ENCODE assay signal across 14 cellular contexts in the genomic region with DNA sequence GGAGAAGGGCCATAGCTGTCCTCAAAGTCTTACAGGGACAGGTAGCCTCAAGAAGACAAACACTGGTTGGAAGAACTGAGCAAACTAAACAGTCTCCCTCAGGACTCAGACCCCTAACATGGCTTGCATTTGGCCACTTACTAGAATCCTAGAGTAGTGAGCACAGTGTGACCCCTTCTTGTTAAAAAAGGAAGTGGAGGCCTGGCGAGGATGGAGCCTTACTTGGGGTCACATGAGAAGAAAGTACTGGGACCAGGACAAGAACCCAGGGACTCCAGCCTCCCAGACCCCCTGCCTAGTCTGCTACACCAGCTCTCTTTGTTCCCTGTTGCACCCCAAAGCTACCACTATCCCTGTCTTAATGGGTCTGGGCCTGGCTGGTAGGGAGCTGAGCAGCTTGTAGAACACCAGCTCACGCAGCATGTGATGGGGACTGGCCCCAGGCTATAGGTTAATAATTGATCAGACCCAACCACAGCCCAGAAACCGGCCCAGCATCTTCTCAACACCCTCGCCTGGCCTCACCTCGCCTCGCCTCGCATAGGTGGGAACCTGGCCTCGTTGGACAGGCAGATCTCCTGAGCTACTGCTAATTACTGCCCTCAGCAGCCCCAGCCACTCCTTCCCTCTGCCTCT. TPM values are rescaled to one million over a fixed set of nuclear protein-coding genes. Genes with fewer than 3 reads are reported as not detected.
A peak's percentile ranks its signal among the peaks of the same experiment; 100 is the strongest.
DNase-seq lines count a peak whose midpoint lies in the region; ATAC-seq and TF ChIP-seq lines count a peak whose summit lies in the region.
"Had no signal": no experiment of that assay in that cellular context is flagged by ENCODE, and none has a peak within 500 bp of the region (broad histone marks: within the 10 kb centered on the region; RNA-seq: fewer than 3 reads in every experiment).

No MANE protein-coding gene starts in this region.

- no peaks in the 10 kb centered on the region for H3K4me1 ChIP-seq in endodermal cell (ENCODE audit: control insufficient read depth, insufficient read depth, low read length)
- peaks cover 3 to 68% (median 11%) of the 10 kb centered on the region in 5 donors for H3K4me1 ChIP-seq in subcutaneous abdominal adipose tissue (ENCODE audit: control insufficient read depth in 5 of 5, insufficient read depth in 5 of 5, low read length in 5 of 5)

- peak overlapping the region; percentile 21 for H3K27ac Mint-ChIP-seq in endodermal cell
- no peak overlapping the region for H3K27ac Mint-ChIP-seq in activated CD4-positive, alpha-beta T cell treated with anti-CD3 and anti-CD28 coated beads, Interleukin-2, amount 10 ng/mL, durations not matched to agents 24 days and 14 days
- H3K27ac Mint-ChIP-seq: T-cell had no signal

- DNase-seq in endodermal cell (no peak), NCI-H146 (lab: John Stamatoyannopoulos, UW) (no peak)
- DNase-seq in activated CD4-positive, alpha-beta T cell treated with anti-CD3 and anti-CD28 coated beads, Interleukin-2, amount 10 ng/mL, durations not matched to agents 24 days and 14 days, result no peak
- no peak for DNase-seq in activated CD4-positive, alpha-beta T cell treated with anti-CD3 and anti-CD28 coated beads for 1 hour
- DNase-seq: activated T-cell treated with anti-CD3 and anti-CD28 coated beads, Interleukin-2, amount 50 U/mL, for 48 hours; aorta; NCI-H2107; retina; substantia nigra; T-cell had no signal

- 94% methylated on average over 5 to 8 of the region's 8 CpGs for WGBS in endodermal cell (ENCODE audit: insufficient coverage in 1 of 2, insufficient read length in 1 of 2), 2 experiments

- no peak overlapping the region for H3K27ac ChIP-seq in endodermal cell (ENCODE audit: low read depth, low read length)
- H3K27ac ChIP-seq in subcutaneous abdominal adipose tissue (ENCODE audit: low read depth, low read length), result peak overlapping the region; percentile 16

- H3K27me3 Mint-ChIP-seq in endodermal cell (ENCODE audit: insufficient read depth), result peaks cover 21% of the 10 kb centered on the region
- no peaks in the 10 kb centered on the region for H3K27me3 Mint-ChIP-seq in activated CD4-positive, alpha-beta T cell treated with anti-CD3 and anti-CD28 coated beads, Interleukin-2, amount 10 ng/mL, durations not matched to agents 24 days and 14 days
- H3K27me3 Mint-ChIP-seq: T-cell had no signal

- peaks cover 13% of the 10 kb centered on the region for H3K4me1 Mint-ChIP-seq in endodermal cell
- H3K4me1 Mint-ChIP-seq in activated CD4-positive, alpha-beta T cell treated with anti-CD3 and anti-CD28 coated beads, Interleukin-2, amount 10 ng/mL, durations not matched to agents 24 days and 14 days, result peaks cover 4% of the 10 kb centered on the region
- H3K4me1 Mint-ChIP-seq: T-cell had no signal

- no peaks in the 10 kb centered on the region for H3K36me3 ChIP-seq in endodermal cell (ENCODE audit: control insufficient read depth, insufficient read depth, low read length)
- H3K36me3 ChIP-seq in subcutaneous abdominal adipose tissue (ENCODE audit: control insufficient read depth in 5 of 5, insufficient read depth in 5 of 5, low read length in 5 of 5), result peaks cover 3 to 98% (median 77%) of the 10 kb centered on the region in 5 donors

- TF ChIP-seq CTCF in endodermal cell (conservative IDR thresholded peaks at IDR 0.05), result no peak

- H3K9me3 ChIP-seq in endodermal cell (ENCODE audit: control insufficient read depth, low read length) (no peaks in the 10 kb centered on the region), subcutaneous abdominal adipose tissue (ENCODE audit: control insufficient read depth in 5 of 5, low read length in 5 of 5) (no peaks in the 10 kb centered on the region)

- H3K4me3 ChIP-seq in endodermal cell (ENCODE audit: low read length), result no peak overlapping the region
- H3K4me3 ChIP-seq in subcutaneous abdominal adipose tissue (ENCODE audit: low read depth in 1 of 5, low read length in 5 of 5), result no peak overlapping the region

- intact Hi-C loops in activated CD4-positive, alpha-beta T cell treated with anti-CD3 and anti-CD28 coated beads, Interleukin-2, amount 10 ng/mL, durations not matched to agents 24 days and 14 days (cut with micrococcal nuclease), result no loop called here

- no peaks in the 10 kb centered on the region for H3K36me3 Mint-ChIP-seq in endodermal cell (ENCODE audit: low read depth)
- H3K36me3 Mint-ChIP-seq in activated CD4-positive, alpha-beta T cell treated with anti-CD3 and anti-CD28 coated beads, Interleukin-2, amount 10 ng/mL, durations not matched to agents 24 days and 14 days (ENCODE audit: low read depth), result no peaks in the 10 kb centered on the region
- H3K36me3 Mint-ChIP-seq: T-cell had no signal

- no peaks in the 10 kb centered on the region for H3K9me3 Mint-ChIP-seq in endodermal cell
- no peaks in the 10 kb centered on the region for H3K9me3 Mint-ChIP-seq in activated CD4-positive, alpha-beta T cell treated with anti-CD3 and anti-CD28 coated beads, Interleukin-2, amount 10 ng/mL, durations not matched to agents 24 days and 14 days
- H3K9me3 Mint-ChIP-seq: CD14-positive monocyte, T-cell had no signal

- no peak overlapping the region for H3K4me3 Mint-ChIP-seq in endodermal cell
- no peak overlapping the region for H3K4me3 Mint-ChIP-seq in activated CD4-positive, alpha-beta T cell treated with anti-CD3 and anti-CD28 coated beads, Interleukin-2, amount 10 ng/mL, durations not matched to agents 24 days and 14 days
- H3K4me3 Mint-ChIP-seq: CD14-positive monocyte, T-cell had no signal

- ATAC-seq in GM19023 (IDR thresholded peaks at IDR 0.05; ENCODE audit: unreplicated experiment) (peak; percentile 81), HG02798 (IDR thresholded peaks at IDR 0.05; ENCODE audit: poor library complexity, unreplicated experiment) (peak; percentile 84)
- ATAC-seq: T-cell had no signal

- no peaks in the 10 kb centered on the region for H3K27me3 ChIP-seq in endodermal cell (ENCODE audit: control insufficient read depth, insufficient read depth, low read length, poor library complexity, severe bottlenecking)
- H3K27me3 ChIP-seq in subcutaneous abdominal adipose tissue (ENCODE audit: control insufficient read depth in 5 of 5, insufficient read depth in 4 of 5, low read length in 5 of 5), result no peaks in the 10 kb centered on the region

- H3K9ac ChIP-seq in endodermal cell (ENCODE audit: extremely low read depth, low read length, poor library complexity, severe bottlenecking) (no peak overlapping the region), subcutaneous abdominal adipose tissue (ENCODE audit: low read length in 5 of 5) (no peak overlapping the region)

RNA-seq across cellular contexts. Expression of a gene that starts 17.6 kb away (rescaled TPM):
- 10 to 100 TPM in 1 of 2 donors, 1 to 10 TPM in 1; 6.0 to 14.2 TPM for total RNA-seq in endodermal cell
- polyA plus RNA-seq in endodermal cell (2013, experiment 1 of 2), result 2.0 TPM
- 1.8 TPM for polyA plus RNA-seq in endodermal cell (2013, experiment 2 of 2)
- 7.3 and 8.6 TPM in 2 replicates for total RNA-seq in activated CD4-positive, alpha-beta T cell treated with anti-CD3 and anti-CD28 coated beads, Interleukin-2, amount 10 ng/mL, durations not matched to agents 24 days and 14 days

RNA-seq across cellular contexts. Expression of a gene that starts 28.8 kb away (rescaled TPM):
- total RNA-seq in endodermal cell, result 10 to 100 TPM; 19.7 to 34.9 TPM
- 18.4 TPM for polyA plus RNA-seq in endodermal cell (2013, experiment 1 of 2)
- polyA plus RNA-seq in endodermal cell (2013, experiment 2 of 2), result 16.8 TPM
- total RNA-seq in activated CD4-positive, alpha-beta T cell treated with anti-CD3 and anti-CD28 coated beads, Interleukin-2, amount 10 ng/mL, durations not matched to agents 24 days and 14 days, result 18.2 and 19.2 TPM in 2 replicates
